13 cellular contexts compared by ENCODE assay signal in genomic region chr19:32748497-32748896, GRCh38. TPM values are rescaled to one million over a fixed set of nuclear protein-coding genes. Genes with fewer than 3 reads are reported as not detected.
A peak's percentile ranks its signal among the peaks of the same experiment; 100 is the strongest.
DNase-seq lines count a peak whose midpoint lies in the region; ATAC-seq and TF ChIP-seq lines count a peak whose summit lies in the region.
"Had no signal": no experiment of that assay in that cellular context is flagged by ENCODE, and none has a peak within 500 bp of the region (broad histone marks: within the 10 kb centered on the region; RNA-seq: fewer than 3 reads in every experiment).

No MANE protein-coding gene starts in this region.

- H3K4me3 ChIP-seq in GM12864 (ENCODE audit: low read depth, low read length) (no peak overlapping the region), fibroblast of villous mesenchyme (ENCODE audit: low read depth, low read length) (no peak overlapping the region)
- H3K4me3 ChIP-seq: thyroid gland had no signal

- TF ChIP-seq CTCF in GM12864 (IDR thresholded peaks at IDR 0.05; ENCODE audit: low read depth, low read length, missing control alignments) (peak; percentile 52), fibroblast of villous mesenchyme (IDR thresholded peaks at IDR 0.05; ENCODE audit: insufficient read depth, low read depth, low read length) (peak; percentile 7)

- peak; percentile 4 for DNase-seq in COLO668 (lab: John Stamatoyannopoulos, UW; ENCODE audit: unreplicated experiment)
- peak; percentile 4 for DNase-seq in GM12864 (ENCODE audit: low read depth)
- DNase-seq in NCI-H345 (lab: John Stamatoyannopoulos, UW): peak; percentile 70
- DNase-seq in fibroblast of villous mesenchyme (ENCODE audit: low read depth): no peak
- no peak for DNase-seq in HuH-7.5 (ENCODE audit: low spot score)
- DNase-seq: activated naive CD4-positive, alpha-beta T cell treated with anti-CD3 and anti-CD28 coated beads, Interleukin-2, amount 10 ng/mL, durations not matched to agents 7 days and 5 days; natural killer cell; NCI-H187; stimulated activated CD4-positive, alpha-beta T cell treated with anti-CD3 and anti-CD28 coated beads, Interleukin-4, amount 100 ng/mL, for 24 hours; thyroid gland had no signal

- ATAC-seq in esophagus mucosa (no peak), HG02884 (IDR thresholded peaks at IDR 0.05; ENCODE audit: unreplicated experiment) (no peak), HG03432 (IDR thresholded peaks at IDR 0.05; ENCODE audit: unreplicated experiment) (no peak)
- ATAC-seq: natural killer cell had no signal

RNA-seq across cellular contexts. Expression of gene TDRD12, which starts 28.9 kb away (rescaled TPM):
- total RNA-seq in fibroblast of villous mesenchyme: under 0.01 and 1.3 TPM in 2 replicates
- 0.08 TPM for total RNA-seq in esophagus mucosa

RNA-seq across cellular contexts. Expression of gene NUDT19, which starts 56.9 kb away (rescaled TPM):
- 9.0 and 14.2 TPM in 2 replicates for total RNA-seq in fibroblast of villous mesenchyme
- total RNA-seq in esophagus mucosa: 13.4 TPM

Comparison
In these comparisons a context has a peak if more than half of its experiments do, and no peak if none do; other contexts are left out.
1. DNase-seq: peak in COLO668 (single experiment), GM12864 (single experiment) and NCI-H345 (single experiment); none in fibroblast of villous mesenchyme (single experiment) and HuH-7.5 (single experiment).